18 cellular contexts compared by ENCODE assay signal in the genomic region with DNA sequence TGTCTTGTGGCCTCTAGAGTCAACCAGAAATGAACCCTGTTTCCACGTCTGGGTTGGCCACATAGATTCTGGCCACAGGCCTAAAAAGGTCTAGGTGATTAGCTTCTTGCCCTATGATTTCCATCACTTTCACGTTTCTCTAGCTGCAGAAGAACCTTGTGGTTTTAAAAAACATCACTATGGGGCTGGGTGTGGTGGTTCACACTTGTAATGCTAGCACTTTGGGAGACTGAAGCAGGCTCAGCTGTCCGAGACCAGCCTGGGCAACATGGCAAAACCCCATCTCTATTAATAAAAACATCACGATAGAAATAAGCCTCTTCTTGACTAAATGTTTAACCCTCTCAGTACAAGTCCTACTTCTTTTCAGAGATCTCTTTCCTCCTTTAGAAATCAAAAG. TPM values are rescaled to one million over a fixed set of nuclear protein-coding genes. Genes with fewer than 3 reads are reported as not detected.
DNase-seq lines count a peak whose midpoint lies in the region; ATAC-seq and TF ChIP-seq lines count a peak whose summit lies in the region.
"Had no signal": no experiment of that assay in that cellular context is flagged by ENCODE, and none has a peak within 500 bp of the region (broad histone marks: within the 10 kb centered on the region; RNA-seq: fewer than 3 reads in every experiment).

No MANE protein-coding gene starts in this region.

- no peaks in the 10 kb centered on the region for H3K4me1 ChIP-seq in CD8-positive, alpha-beta T cell (ENCODE audit: insufficient read depth, low read length)

- H3K4me1 Mint-ChIP-seq in CD8-positive, alpha-beta T cell (ENCODE audit: low read depth): peaks cover 2% of the 10 kb centered on the region
- peaks cover 9% of the 10 kb centered on the region for H3K4me1 Mint-ChIP-seq in central memory CD8-positive, alpha-beta T cell

- H3K27ac Mint-ChIP-seq in CD8-positive, alpha-beta T cell: peak overlapping the region; percentile 52
- H3K27ac Mint-ChIP-seq in central memory CD8-positive, alpha-beta T cell (ENCODE audit: low read depth): no peak overlapping the region
- H3K27ac Mint-ChIP-seq: HFFc6 had no signal

- H3K36me3 ChIP-seq in CD8-positive, alpha-beta T cell (ENCODE audit: insufficient read depth, low read length): peaks cover 42% of the 10 kb centered on the region

- no peak for DNase-seq in CD8-positive, alpha-beta T cell
- DNase-seq in central memory CD8-positive, alpha-beta T cell (ENCODE audit: low spot score in 2 of 2): no peak
- peak; percentile 58 for DNase-seq in myocyte (ENCODE audit: low read depth)
- no peak for DNase-seq in COLO829 (ENCODE audit: low spot score)
- no peak for DNase-seq in GM13977 (ENCODE audit: low spot score)
- DNase-seq: ACHN; Calu3; CD4-positive, alpha-beta T cell; DMS79 treated with DMSO at 0.1 percent for 48 hours; GF-D8; GOT3; H7; HFFc6; KG1 had no signal

- no peaks in the 10 kb centered on the region for H3K9me3 Mint-ChIP-seq in CD8-positive, alpha-beta T cell
- no peaks in the 10 kb centered on the region for H3K9me3 Mint-ChIP-seq in central memory CD8-positive, alpha-beta T cell
- H3K9me3 Mint-ChIP-seq: CD4-positive, alpha-beta T cell; HFFc6 had no signal

- no peaks in the 10 kb centered on the region for H3K27me3 ChIP-seq in CD8-positive, alpha-beta T cell (ENCODE audit: insufficient read depth, low read length)

- H3K4me3 ChIP-seq in CD8-positive, alpha-beta T cell (ENCODE audit: low read depth, low read length): no peak overlapping the region

- in situ Hi-C loops in GM13977 (cut with MboI; ENCODE audit: low pct_unique_long_range_greater_than_20kb, low sequenced_read_pairs, unreplicated experiment): no loop called here

- H3K9me3 ChIP-seq in CD8-positive, alpha-beta T cell (ENCODE audit: low read length): no peaks in the 10 kb centered on the region

- H3K36me3 Mint-ChIP-seq in CD8-positive, alpha-beta T cell: peaks cover 78% of the 10 kb centered on the region
- peaks cover 52% of the 10 kb centered on the region for H3K36me3 Mint-ChIP-seq in central memory CD8-positive, alpha-beta T cell (ENCODE audit: insufficient read depth)

- no peak overlapping the region for H3K27ac ChIP-seq in CD8-positive, alpha-beta T cell (ENCODE audit: low read depth, low read length)
- H3K27ac ChIP-seq: C4-2B had no signal

- no peak for TF ChIP-seq CTCF in CD8-positive, alpha-beta T cell (IDR thresholded peaks at IDR 0.05)
- TF ChIP-seq CTCF in GM13977 (IDR thresholded peaks at IDR 0.05; ENCODE audit: extremely low read depth, insufficient read depth, missing control alignments): no peak

- H3K4me3 Mint-ChIP-seq in CD8-positive, alpha-beta T cell: no peak overlapping the region
- H3K4me3 Mint-ChIP-seq in central memory CD8-positive, alpha-beta T cell: no peak overlapping the region
- H3K4me3 Mint-ChIP-seq: CD4-positive, alpha-beta T cell; HFFc6 had no signal

- no peak for ATAC-seq in CD8-positive, alpha-beta T cell
- ATAC-seq in GM18867 (IDR thresholded peaks at IDR 0.05; ENCODE audit: unreplicated experiment) (peak; percentile 40), HG03108 (IDR thresholded peaks at IDR 0.05; ENCODE audit: unreplicated experiment) (no peak)
- peak; percentile 43 for ATAC-seq in central memory CD8-positive, alpha-beta T cell (replicated peaks; ENCODE audit: extremely low read depth, poor library complexity, severe bottlenecking)
- ATAC-seq: HCT116 had no signal

- intact Hi-C loops in CD8-positive, alpha-beta T cell (cut with DNase I, micrococcal nuclease): no loop called here

- CTCF ChIA-PET in CD8-positive, alpha-beta T cell (lab: Charles Lee): interaction anchor here (1.0 kb wide), 1 partner anchor 11 kb away, joined by 3 read pairs; no protein-coding TSS in a partner anchor

- H3K27me3 Mint-ChIP-seq in CD8-positive, alpha-beta T cell (ENCODE audit: low read depth): no peaks in the 10 kb centered on the region
- H3K27me3 Mint-ChIP-seq in central memory CD8-positive, alpha-beta T cell: no peaks in the 10 kb centered on the region
- H3K27me3 Mint-ChIP-seq: CD4-positive, alpha-beta T cell had no signal

- POLR2A ChIA-PET in CD8-positive, alpha-beta T cell (lab: Charles Lee): interaction anchor here (0.7 kb wide), 1 partner anchor 370 kb away, joined by 4 read pairs; no protein-coding TSS in a partner anchor

RNA-seq across cellular contexts. Expression of gene POLR1C, which starts 27.6 kb away (rescaled TPM):
- total RNA-seq in CD8-positive, alpha-beta T cell: 10 to 100 TPM; 73.9 to 74.0 TPM
- 23.5 and 26.5 TPM in 2 replicates for total RNA-seq in myocyte
- 32.3 TPM for polyA plus RNA-seq in myocyte (2012)

RNA-seq across cellular contexts. Expression of gene YIPF3, which starts 27.7 kb away (rescaled TPM):
- 10 to 100 TPM; 51.0 to 52.5 TPM for total RNA-seq in CD8-positive, alpha-beta T cell
- total RNA-seq in myocyte: 199 and 250 TPM in 2 replicates
- 175 TPM for polyA plus RNA-seq in myocyte (2012)

RNA-seq across cellular contexts. Expression of gene XPO5, which starts 31.4 kb away (rescaled TPM):
- total RNA-seq in CD8-positive, alpha-beta T cell: 10 to 100 TPM; 29.6 to 39.9 TPM
- 33.4 and 34.1 TPM in 2 replicates for total RNA-seq in myocyte
- 31.6 TPM for polyA plus RNA-seq in myocyte (2012)

RNA-seq across cellular contexts. Expression of gene POLH, which starts 31.5 kb away (rescaled TPM):
- total RNA-seq in CD8-positive, alpha-beta T cell: 1 to 10 TPM; 3.4 to 3.7 TPM
- total RNA-seq in myocyte: 21.8 and 26.7 TPM in 2 replicates
- 20.8 TPM for polyA plus RNA-seq in myocyte (2012)

RNA-seq across cellular contexts. Expression of gene LRRC73, which starts 34.3 kb away (rescaled TPM):
- under 1 TPM; 0.56 to 0.90 TPM for total RNA-seq in CD8-positive, alpha-beta T cell
- total RNA-seq in myocyte: 1.6 and 2.0 TPM in 2 replicates
- 3.7 TPM for polyA plus RNA-seq in myocyte (2012)
- total RNA-seq: H7 had no signal

Comparison
In these comparisons a context has a peak if more than half of its experiments do, and no peak if none do; other contexts are left out.
1. ATAC-seq: peak in GM18867 (single experiment) and central memory CD8-positive, alpha-beta T cell (single experiment); none in CD8-positive, alpha-beta T cell (single experiment) and HG03108 (single experiment).